ENCODE assay signal across 12 cellular contexts in the genomic region with DNA sequence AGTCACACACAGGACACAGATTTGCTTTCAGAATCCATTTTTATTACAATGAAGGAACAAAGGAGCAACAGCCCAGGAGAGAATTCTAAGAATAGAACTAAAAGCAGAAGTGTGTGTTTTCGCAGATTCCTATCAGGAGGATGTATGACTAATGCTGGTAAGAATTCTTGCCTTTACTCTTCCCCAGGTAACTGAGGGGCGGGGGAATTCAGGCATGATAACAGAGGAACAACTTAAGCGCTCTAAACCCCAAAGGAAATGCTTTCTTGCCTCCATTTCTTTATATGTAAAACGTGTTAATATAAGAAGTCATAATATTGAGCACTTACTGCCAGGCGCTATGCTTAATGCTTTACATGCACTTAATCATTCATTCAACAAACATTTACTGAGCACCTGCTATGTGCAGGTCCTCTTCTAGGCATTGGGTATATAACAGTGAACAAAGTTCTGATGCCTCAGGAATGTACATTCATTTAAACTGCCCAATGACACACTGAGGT. TPM values are rescaled to one million over a fixed set of nuclear protein-coding genes. Genes with fewer than 3 reads are reported as not detected.
DNase-seq lines count a peak whose midpoint lies in the region; ATAC-seq, FAIRE-seq and TF ChIP-seq lines count a peak whose summit lies in the region.
"Had no signal": no experiment of that assay in that cellular context is flagged by ENCODE, and none has a peak within 500 bp of the region (broad histone marks: within the 10 kb centered on the region; RNA-seq: fewer than 3 reads in every experiment).

No MANE protein-coding gene starts in this region.

- TF ChIP-seq CTCF in K562 (IDR thresholded peaks at IDR 0.05 in 2 of 3, conservative IDR thresholded peaks at IDR 0.05 in 1 of 3; ENCODE audit: insufficient read depth in 2 of 3, low read depth in 1 of 3, low read length in 3 of 3), result no peak

- no peaks in the 10 kb centered on the region for H3K79me2 ChIP-seq in K562 (ENCODE audit: control insufficient read depth, insufficient read depth, low read length)

- TF ChIP-seq RAD21 in K562 (CRISPR knock-in tag; conservative IDR thresholded peaks at IDR 0.05 in 1 of 2, IDR thresholded peaks at IDR 0.05 in 1 of 2), result no peak

- peak; percentile 40 for FAIRE-seq in K562 (lab: Jason Lieb, UNC)

- peak; percentile 55 for TF ChIP-seq EP300 in K562 (IDR thresholded peaks at IDR 0.05; ENCODE audit: low read length)

- DNase-seq in DMS53 (lab: John Stamatoyannopoulos, UW) (peak; percentile 36), DMS53 treated with DMSO at 0.1 percent for 48 hours (lab: John Stamatoyannopoulos, UW; ENCODE audit: unreplicated experiment) (no peak), NOMO-1 treated with DMSO at 0.1 percent for 48 hours (lab: John Stamatoyannopoulos, UW; ENCODE audit: unreplicated experiment) (peak; percentile 62), K562 (ENCODE audit: extremely low read depth in 1 of 4, low spot score in 3 of 4) (peak in 1 of 4 experiments; percentile 32), putamen (ENCODE audit: low spot score) (peak; percentile 34), dedifferentiated amniotic fluid mesenchymal stem cell (ENCODE audit: extremely low spot score) (no peak), cardiac septum (ENCODE audit: low spot score) (no peak), Right ventricle myocardium inferior (ENCODE audit: missing footprints) (no peak)
- DNase-seq: NCI-H446 had no signal

- H3K4me2 ChIP-seq in K562 (ENCODE audit: insufficient read depth, low read length), result no peak overlapping the region

- in situ Hi-C loops in K562 (cut with MboI), result no loop called here

- CTCF ChIA-PET in K562 (lab: Yijun Ruan, JAX; ENCODE audit: low intra/inter-chr PET ratio), result no interaction called here

- 0% methylated on average over 5 of the region's 5 CpGs for WGBS in K562 (ENCODE audit: insufficient coverage, low coverage, missing lambda C conversion rate)

- ATAC-seq in K562 (peak; percentile 37; the same call in 2 of the 3 replicates), Right ventricle myocardium inferior (no peak)

- no peaks in the 10 kb centered on the region for H3K9me3 ChIP-seq in K562 (replicated peaks; ENCODE audit: control insufficient read depth, insufficient read depth, low read depth, low read length)
- H3K9me3 ChIP-seq: right atrium auricular region had no signal

- H3K4me3 ChIP-seq in K562, result no peak overlapping the region
- H3K4me3 ChIP-seq: right atrium auricular region had no signal

- POLR2A ChIA-PET in K562 (lab: Yijun Ruan, JAX), result interaction anchor here (0.5 to 1.5 kb wide), 2 partner anchors 16 to 255 kb away, joined by 3 read pairs; no protein-coding TSS in a partner anchor

- no peak overlapping the region for H3K27ac ChIP-seq in K562 (ENCODE audit: extremely low read depth, low read depth, low read length)
- H3K27ac ChIP-seq: 22Rv1, right atrium auricular region had no signal

- no peak overlapping the region for H2AFZ ChIP-seq in K562 (ENCODE audit: low read depth, low read length)

- H4K20me1 ChIP-seq in K562 (replicated peaks; ENCODE audit: control insufficient read depth, insufficient read depth, low read length), result peaks cover 3% of the 10 kb centered on the region; the same call in 1 of the 2 replicates

- H3K9ac ChIP-seq in K562 (ENCODE audit: insufficient read depth in 1 of 2, low read depth in 2 of 2, low read length in 2 of 2), result no peak overlapping the region

- peaks cover 21 to 33% of the 10 kb centered on the region in 2 experiments for H3K27me3 ChIP-seq in K562 (ENCODE audit: control insufficient read depth in 2 of 2, insufficient read depth in 2 of 2, low read length in 2 of 2)
- H3K27me3 ChIP-seq: right atrium auricular region had no signal

- no TSS peak for BruUV-seq in K562 (replicated peaks; lab: Mats Ljungman, UMichigan)

- peaks cover 8 to 9% of the 10 kb centered on the region in 2 experiments; a peak in 3 of 5 replicates for H3K4me1 ChIP-seq in K562 (replicated peaks in 1 of 2; ENCODE audit: control insufficient read depth in 2 of 2, insufficient read depth in 2 of 2, low read length in 2 of 2)
- H3K4me1 ChIP-seq: right atrium auricular region had no signal

- H3K9me1 ChIP-seq in K562 (ENCODE audit: control insufficient read depth, insufficient read depth, low read length), result no peaks in the 10 kb centered on the region

- H3K36me3 ChIP-seq in K562 (ENCODE audit: control insufficient read depth, insufficient read depth, low read length), result no peaks in the 10 kb centered on the region
- H3K36me3 ChIP-seq: right atrium auricular region had no signal

- no peak for TF ChIP-seq POLR2A in K562 (conservative IDR thresholded peaks at IDR 0.05)

- intact Hi-C loops in K562 (cut with micrococcal nuclease), result no loop called here
- intact Hi-C loops in cardiac septum (cut with DNase I), result no loop called here
- intact Hi-C loops in Right ventricle myocardium inferior (cut with DNase I), result no loop called here

RNA-seq across cellular contexts. Expression of gene HCAR1, which starts 4.5 kb away (rescaled TPM):
- not detected in 2 replicates for total RNA-seq in K562 (2011; cell fraction: chromatin; rRNA removed; ENCODE audit: low replicate concordance)
- not detected in 2 replicates for total RNA-seq in K562 (2011; cell fraction: nucleolus; rRNA removed)
- not detected in 2 replicates for total RNA-seq in K562 (2011; cell fraction: nucleoplasm; rRNA removed)
- not detected in 2 replicates for total RNA-seq in K562 (2014; rRNA removed)
- not detected in 2 replicates for total RNA-seq in K562 (2014; rRNA removed; fragmentation: Illumina TruSeq; extraction: Trizol)
- total RNA-seq in K562 (2015; rRNA removed; fragmentation: Illumina TruSeq; extraction: Trizol), result not detected in 2 replicates
- not detected in 2 replicates for total RNA-seq in K562 (2021)
- not detected in 2 replicates for polyA plus RNA-seq in K562 (2011; rRNA removed)
- not detected in 2 replicates for polyA plus RNA-seq in K562 (2011; cell fraction: cytosol; rRNA removed)
- not detected in 2 replicates for polyA plus RNA-seq in K562 (2011; cell fraction: nucleus; rRNA removed)
- polyA plus RNA-seq in K562 (2012), result not detected in 2 replicates
- not detected in 2 replicates for polyA plus RNA-seq in K562 (2014; fragmentation: Illumina TruSeq; extraction: Trizol)
- not detected for polyA plus RNA-seq in K562 (2014; fragmentation: Nextera tagmentation; extraction: Ambion mirVana)
- polyA plus RNA-seq in K562 (2014; rRNA removed), result not detected in 2 replicates
- polyA minus RNA-seq in K562 (2011; rRNA and poly(A)+ RNA removed), result not detected in 2 replicates
- polyA minus RNA-seq in K562 (2011; cell fraction: cytosol; rRNA and poly(A)+ RNA removed), result not detected in 2 replicates
- polyA minus RNA-seq in K562 (2011; cell fraction: nucleus; rRNA and poly(A)+ RNA removed), result not detected in 2 replicates
- not detected for total RNA-seq in cardiac septum
- 0.08 TPM for total RNA-seq in Right ventricle myocardium inferior

RNA-seq across cellular contexts. Expression of gene HCAR3, which starts 9.5 kb away (rescaled TPM):
- not detected in 2 replicates for total RNA-seq in K562 (2011; cell fraction: chromatin; rRNA removed; ENCODE audit: low replicate concordance)
- not detected in 2 replicates for total RNA-seq in K562 (2011; cell fraction: nucleolus; rRNA removed)
- total RNA-seq in K562 (2011; cell fraction: nucleoplasm; rRNA removed), result not detected in 2 replicates
- total RNA-seq in K562 (2014; rRNA removed) (not detected in 2 replicates), K562 (2014; rRNA removed; fragmentation: Illumina TruSeq; extraction: Trizol) (not detected in 2 replicates), K562 (2015; rRNA removed; fragmentation: Illumina TruSeq; extraction: Trizol) (not detected in 2 replicates), K562 (2021) (not detected in 2 replicates), cardiac septum (0.54 TPM), Right ventricle myocardium inferior (0.16 TPM)
- polyA plus RNA-seq in K562 (2011; rRNA removed) (not detected in 2 replicates), K562 (2014; fragmentation: Illumina TruSeq; extraction: Trizol) (not detected in 2 replicates), K562 (2014; fragmentation: Nextera tagmentation; extraction: Ambion mirVana) (not detected), K562 (2014; rRNA removed) (not detected in 2 replicates)
- polyA plus RNA-seq in K562 (2011; cell fraction: cytosol; rRNA removed), result not detected in 2 replicates
- not detected in 2 replicates for polyA plus RNA-seq in K562 (2011; cell fraction: nucleus; rRNA removed)
- not detected in 2 replicates for polyA plus RNA-seq in K562 (2012)
- not detected in 2 replicates for polyA minus RNA-seq in K562 (2011; rRNA and poly(A)+ RNA removed)
- not detected in 2 replicates for polyA minus RNA-seq in K562 (2011; cell fraction: cytosol; rRNA and poly(A)+ RNA removed)
- polyA minus RNA-seq in K562 (2011; cell fraction: nucleus; rRNA and poly(A)+ RNA removed), result not detected in 2 replicates
- total RNA-seq: dermis microvascular lymphatic vessel endothelial cell, right atrium auricular region had no signal

RNA-seq across cellular contexts. Expression of gene HCAR2, which starts 22.9 kb away (rescaled TPM):
- total RNA-seq in K562 (2011; cell fraction: chromatin; rRNA removed; ENCODE audit: low replicate concordance), result not detected in 2 replicates
- total RNA-seq in K562 (2011; cell fraction: nucleolus; rRNA removed), result not detected in 2 replicates
- total RNA-seq in K562 (2011; cell fraction: nucleoplasm; rRNA removed), result not detected in 2 replicates
- total RNA-seq in K562 (2014; rRNA removed), result not detected in 2 replicates
- not detected in 2 replicates for total RNA-seq in K562 (2014; rRNA removed; fragmentation: Illumina TruSeq; extraction: Trizol)
- not detected in 2 replicates for total RNA-seq in K562 (2015; rRNA removed; fragmentation: Illumina TruSeq; extraction: Trizol)
- total RNA-seq in K562 (2021), result not detected in 2 replicates
- polyA plus RNA-seq in K562 (2011; rRNA removed), result not detected in 2 replicates
- polyA plus RNA-seq in K562 (2011; cell fraction: cytosol; rRNA removed), result not detected in 2 replicates
- not detected in 2 replicates for polyA plus RNA-seq in K562 (2011; cell fraction: nucleus; rRNA removed)
- polyA plus RNA-seq in K562 (2012), result not detected in 2 replicates
- polyA plus RNA-seq in K562 (2014; fragmentation: Illumina TruSeq; extraction: Trizol), result not detected in 2 replicates
- polyA plus RNA-seq in K562 (2014; fragmentation: Nextera tagmentation; extraction: Ambion mirVana), result not detected
- polyA plus RNA-seq in K562 (2014; rRNA removed), result not detected in 2 replicates
- not detected in 2 replicates for polyA minus RNA-seq in K562 (2011; rRNA and poly(A)+ RNA removed)
- polyA minus RNA-seq in K562 (2011; cell fraction: cytosol; rRNA and poly(A)+ RNA removed), result not detected in 2 replicates
- polyA minus RNA-seq in K562 (2011; cell fraction: nucleus; rRNA and poly(A)+ RNA removed), result not detected in 2 replicates
- 0.59 TPM for total RNA-seq in cardiac septum
- total RNA-seq in Right ventricle myocardium inferior, result 0.46 TPM
- total RNA-seq: dermis microvascular lymphatic vessel endothelial cell had no signal

RNA-seq across cellular contexts. Expression of gene DENR, which starts 26.5 kb away (rescaled TPM):
- 39.3 and 99.2 TPM in 2 replicates for total RNA-seq in K562 (2011; cell fraction: chromatin; rRNA removed; ENCODE audit: low replicate concordance)
- total RNA-seq in K562 (2011; cell fraction: nucleolus; rRNA removed), result 17.0 and 22.5 TPM in 2 replicates
- 52.9 and 88.5 TPM in 2 replicates for total RNA-seq in K562 (2011; cell fraction: nucleoplasm; rRNA removed)
- total RNA-seq in K562 (2014; rRNA removed) (46.5 and 54.7 TPM in 2 replicates), K562 (2014; rRNA removed; fragmentation: Illumina TruSeq; extraction: Trizol) (71.1 and 83.0 TPM in 2 replicates), K562 (2015; rRNA removed; fragmentation: Illumina TruSeq; extraction: Trizol) (64.1 and 70.7 TPM in 2 replicates), K562 (2021) (54.7 and 59.4 TPM in 2 replicates), cardiac septum (23.8 TPM), Right ventricle myocardium inferior (28.1 TPM)
- polyA plus RNA-seq in K562 (2011; rRNA removed) (35.5 and 54.6 TPM in 2 replicates), K562 (2014; fragmentation: Illumina TruSeq; extraction: Trizol) (73.4 and 77.4 TPM in 2 replicates), K562 (2014; fragmentation: Nextera tagmentation; extraction: Ambion mirVana) (10 to 100 TPM; 32.5 to 40.1 TPM), K562 (2014; rRNA removed) (62.6 and 70.1 TPM in 2 replicates)
- polyA plus RNA-seq in K562 (2011; cell fraction: cytosol; rRNA removed), result 22.2 and 28.2 TPM in 2 replicates
- 12.6 and 12.7 TPM in 2 replicates for polyA plus RNA-seq in K562 (2011; cell fraction: nucleus; rRNA removed)
- polyA plus RNA-seq in K562 (2012), result 47.9 and 56.1 TPM in 2 replicates
- polyA minus RNA-seq in K562 (2011; rRNA and poly(A)+ RNA removed), result 32.6 and 35.9 TPM in 2 replicates
- 14.2 and 17.3 TPM in 2 replicates for polyA minus RNA-seq in K562 (2011; cell fraction: cytosol; rRNA and poly(A)+ RNA removed)
- polyA minus RNA-seq in K562 (2011; cell fraction: nucleus; rRNA and poly(A)+ RNA removed), result 17.5 and 23.9 TPM in 2 replicates

RNA-seq across cellular contexts. Expression of gene CCDC62, which starts 48.3 kb away (rescaled TPM):
- total RNA-seq in K562 (2011; cell fraction: chromatin; rRNA removed; ENCODE audit: low replicate concordance), result 2.5 and 7.2 TPM in 2 replicates
- total RNA-seq in K562 (2011; cell fraction: nucleolus; rRNA removed), result 0.67 and 1.7 TPM in 2 replicates
- total RNA-seq in K562 (2011; cell fraction: nucleoplasm; rRNA removed), result 1.9 and 3.3 TPM in 2 replicates
- total RNA-seq in K562 (2014; rRNA removed) (0.49 and 1.0 TPM in 2 replicates), K562 (2014; rRNA removed; fragmentation: Illumina TruSeq; extraction: Trizol) (1.4 and 1.6 TPM in 2 replicates), K562 (2015; rRNA removed; fragmentation: Illumina TruSeq; extraction: Trizol) (1.1 and 1.4 TPM in 2 replicates), K562 (2021) (0.74 and 0.75 TPM in 2 replicates), cardiac septum (0.65 TPM), Right ventricle myocardium inferior (0.49 TPM)
- polyA plus RNA-seq in K562 (2011; rRNA removed) (0.78 and 0.91 TPM in 2 replicates), K562 (2014; fragmentation: Illumina TruSeq; extraction: Trizol) (0.33 and 0.65 TPM in 2 replicates), K562 (2014; fragmentation: Nextera tagmentation; extraction: Ambion mirVana) (under 1 TPM; 0.03 to 0.25 TPM), K562 (2014; rRNA removed) (0.38 and 0.94 TPM in 2 replicates)
- polyA plus RNA-seq in K562 (2011; cell fraction: cytosol; rRNA removed), result 0.10 and 0.24 TPM in 2 replicates
- 0.88 and 1.1 TPM in 2 replicates for polyA plus RNA-seq in K562 (2011; cell fraction: nucleus; rRNA removed)
- 0.25 and 1.00 TPM in 2 replicates for polyA plus RNA-seq in K562 (2012)
- polyA minus RNA-seq in K562 (2011; rRNA and poly(A)+ RNA removed), result 3.4 and 5.4 TPM in 2 replicates
- 1.3 and 2.1 TPM in 2 replicates for polyA minus RNA-seq in K562 (2011; cell fraction: cytosol; rRNA and poly(A)+ RNA removed)
- polyA minus RNA-seq in K562 (2011; cell fraction: nucleus; rRNA and poly(A)+ RNA removed), result 0.81 and 1.6 TPM in 2 replicates

Comparison
In these comparisons a context has a peak if more than half of its experiments do, and no peak if none do; other contexts are left out.
1. DNase-seq: peak in DMS53 (single experiment), NOMO-1 treated with DMSO at 0.1 percent for 48 hours (single experiment) and putamen (single experiment); none in DMS53 treated with DMSO at 0.1 percent for 48 hours (single experiment), dedifferentiated amniotic fluid mesenchymal stem cell (single experiment), cardiac septum (single experiment) and Right ventricle myocardium inferior (single experiment).